ENCODE assay signal across 21 cellular contexts in the genomic region with DNA sequence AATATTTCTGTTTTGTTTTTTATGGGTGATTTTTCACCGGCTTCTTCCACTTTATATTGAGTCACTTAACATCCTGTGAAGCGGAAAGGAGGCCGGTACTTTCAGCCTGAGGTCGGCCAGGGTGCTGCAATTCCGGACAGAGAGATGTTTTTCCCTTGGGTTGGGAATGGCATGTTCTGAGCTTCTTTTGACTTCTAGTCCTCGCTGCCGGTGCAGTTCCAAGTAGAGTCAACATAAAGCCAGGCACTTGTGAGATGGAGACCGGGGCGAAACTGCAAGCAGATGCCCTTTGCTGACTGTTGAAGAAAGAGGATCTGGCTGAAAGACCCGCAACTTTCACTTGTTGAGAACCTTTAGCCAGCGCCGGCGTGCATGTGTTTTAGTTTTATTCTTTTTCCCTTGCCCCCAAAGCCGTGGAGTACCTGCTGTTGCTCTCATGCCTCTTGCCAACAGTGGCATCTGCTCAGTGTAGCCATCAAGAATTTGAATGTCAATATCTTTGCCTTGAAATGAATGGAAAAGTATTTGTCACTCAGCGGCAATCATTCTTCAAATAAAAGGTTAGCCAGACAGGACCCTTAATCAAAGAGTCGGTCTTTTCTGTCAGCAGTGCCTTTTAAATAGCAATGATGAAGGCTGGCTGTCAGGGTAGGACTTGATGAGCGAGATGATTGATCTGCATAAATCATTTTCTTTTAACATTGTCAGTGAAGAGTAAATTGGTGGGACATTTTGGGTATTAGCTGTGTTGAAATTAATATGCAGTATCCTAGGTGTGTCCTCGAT.
A peak's percentile ranks its signal among the peaks of the same experiment; 100 is the strongest.
DNase-seq lines count a peak whose midpoint lies in the region; ATAC-seq and TF ChIP-seq lines count a peak whose summit lies in the region.
"Had no signal": no experiment of that assay in that cellular context is flagged by ENCODE, and none has a peak within 500 bp of the region (broad histone marks: within the 10 kb centered on the region; RNA-seq: fewer than 3 reads in every experiment).

No MANE protein-coding gene starts in this region.

- no peaks in the 10 kb centered on the region for H3K9me3 Mint-ChIP-seq in central memory CD8-positive, alpha-beta T cell
- H3K9me3 Mint-ChIP-seq: activated CD4-positive, alpha-beta memory T cell treated with anti-CD3 and anti-CD28 coated beads for 36 hours; activated naive CD4-positive, alpha-beta T cell treated with anti-CD3 and anti-CD28 coated beads, Interleukin-2, amount 50 U/mL, for 24 hours; activated T-helper 17 cell treated with anti-CD3 and anti-CD28 coated beads, Interleukin-2, amount 50 U/mL, for 72 hours had no signal

- no peaks in the 10 kb centered on the region for H3K9me2 ChIP-seq in neural cell (ENCODE audit: insufficient read depth, low read length)

- peak overlapping the region; percentile 32 for H3K9ac ChIP-seq in neural cell (ENCODE audit: low read length)

- H3K4me3 Mint-ChIP-seq in central memory CD8-positive, alpha-beta T cell, result no peak overlapping the region
- H3K4me3 Mint-ChIP-seq: activated CD4-positive, alpha-beta memory T cell treated with anti-CD3 and anti-CD28 coated beads for 36 hours; activated naive CD4-positive, alpha-beta T cell treated with anti-CD3 and anti-CD28 coated beads, Interleukin-2, amount 50 U/mL, for 24 hours; activated T-helper 17 cell treated with anti-CD3 and anti-CD28 coated beads, Interleukin-2, amount 50 U/mL, for 72 hours had no signal

- peak overlapping the region; percentile 10 for H3K4me2 ChIP-seq in neural cell (ENCODE audit: low read length)
- H3K4me2 ChIP-seq: PC-9 had no signal

- DNase-seq in ACHN (peak; percentile 32), GM19238 (ENCODE audit: insufficient read length, low spot score) (no peak), RWPE1 (ENCODE audit: low spot score) (no peak)
- no peak for DNase-seq in central memory CD8-positive, alpha-beta T cell (ENCODE audit: low spot score in 2 of 2)
- DNase-seq: activated CD4-positive, alpha-beta memory T cell treated with anti-CD3 and anti-CD28 coated beads for 36 hours; activated CD8-positive, alpha-beta memory T cell treated with anti-CD3 and anti-CD28 coated beads, Interleukin-2, amount 50 U/mL, for 48 hours; anterior cingulate cortex; mesendoderm; MG63; NCI-H1436; NCI-H82; PC-9; retina; SIG-M5; SW 1271 had no signal

- no peaks in the 10 kb centered on the region for H3K27me3 ChIP-seq in neural cell (ENCODE audit: insufficient read depth, low read depth, low read length)
- H3K27me3 ChIP-seq: cardiac muscle cell, MG63 had no signal

- H3K27ac ChIP-seq in neural cell (ENCODE audit: low read length) (peak overlapping the region; percentile 76), RWPE1 (no peak overlapping the region)
- H3K27ac ChIP-seq: cardiac muscle cell, PC-9 had no signal

- TF ChIP-seq CTCF in neural cell (IDR thresholded peaks at IDR 0.05; ENCODE audit: poor library complexity, severe bottlenecking) (no peak), RWPE1 (conservative IDR thresholded peaks at IDR 0.05; ENCODE audit: low read depth) (no peak)

- peak overlapping the region; percentile 49 for H3K27ac Mint-ChIP-seq in central memory CD8-positive, alpha-beta T cell (ENCODE audit: low read depth)
- H3K27ac Mint-ChIP-seq: activated CD4-positive, alpha-beta memory T cell treated with anti-CD3 and anti-CD28 coated beads for 36 hours; activated naive CD4-positive, alpha-beta T cell treated with anti-CD3 and anti-CD28 coated beads, Interleukin-2, amount 50 U/mL, for 24 hours; activated T-helper 17 cell treated with anti-CD3 and anti-CD28 coated beads, Interleukin-2, amount 50 U/mL, for 72 hours had no signal

- H3K27me3 Mint-ChIP-seq in central memory CD8-positive, alpha-beta T cell, result peaks cover 40% of the 10 kb centered on the region

- TF ChIP-seq EP300 in neural cell (conservative IDR thresholded peaks at IDR 0.05; ENCODE audit: poor library complexity, severe bottlenecking), result peak; percentile 98

- POLR2A ChIA-PET in RWPE1 (lab: Yijun Ruan, JAX; ENCODE audit: low non-redundant PET), result no interaction called here

- ATAC-seq in HG02678 (IDR thresholded peaks at IDR 0.05; ENCODE audit: unreplicated experiment), result peak; percentile 65
- ATAC-seq in central memory CD8-positive, alpha-beta T cell (replicated peaks; ENCODE audit: extremely low read depth, poor library complexity, severe bottlenecking), result no peak
- no peak for ATAC-seq in GM21737 (IDR thresholded peaks at IDR 0.05; ENCODE audit: unreplicated experiment)
- ATAC-seq: activated T-helper 17 cell treated with anti-CD3 and anti-CD28 coated beads, Interleukin-2, amount 50 U/mL, for 72 hours had no signal

- no peaks in the 10 kb centered on the region for H3K79me2 ChIP-seq in neural cell (replicated peaks; ENCODE audit: insufficient read depth, low read length)

- CTCF ChIA-PET in RWPE1 (lab: Yijun Ruan, JAX), result no interaction called here

- H3K4me1 Mint-ChIP-seq in central memory CD8-positive, alpha-beta T cell, result no peaks in the 10 kb centered on the region
- H3K4me1 Mint-ChIP-seq: activated naive CD4-positive, alpha-beta T cell treated with anti-CD3 and anti-CD28 coated beads, Interleukin-2, amount 50 U/mL, for 24 hours; activated T-helper 17 cell treated with anti-CD3 and anti-CD28 coated beads, Interleukin-2, amount 50 U/mL, for 72 hours had no signal

- H2AFZ ChIP-seq in neural cell (ENCODE audit: low read depth, low read length), result no peak overlapping the region
- H2AFZ ChIP-seq: PC-9 had no signal

- in situ Hi-C loops in ACHN (cut with HindIII; ENCODE audit: low pct_ligation_motif_present, low pct_unique_long_range_greater_than_20kb, low sequenced_read_pairs), result no loop called here

- H3K36me3 Mint-ChIP-seq in central memory CD8-positive, alpha-beta T cell (ENCODE audit: insufficient read depth), result no peaks in the 10 kb centered on the region
- H3K36me3 Mint-ChIP-seq: activated CD4-positive, alpha-beta memory T cell treated with anti-CD3 and anti-CD28 coated beads for 36 hours; activated naive CD4-positive, alpha-beta T cell treated with anti-CD3 and anti-CD28 coated beads, Interleukin-2, amount 50 U/mL, for 24 hours had no signal

- H3K36me3 ChIP-seq in neural cell (ENCODE audit: insufficient read depth, low read length), result no peaks in the 10 kb centered on the region
- H3K36me3 ChIP-seq: cardiac muscle cell, MG63 had no signal

- peaks cover 5% of the 10 kb centered on the region for H3F3A ChIP-seq in neural cell (ENCODE audit: insufficient read depth, low read length, poor library complexity, severe bottlenecking)

- peak overlapping the region; percentile 25 for H3K4me3 ChIP-seq in neural cell (ENCODE audit: low read length)
- H3K4me3 ChIP-seq: cardiac muscle cell, MG63, PC-9 had no signal

- H4K20me1 ChIP-seq in neural cell (ENCODE audit: insufficient read depth), result no peaks in the 10 kb centered on the region

- H3K9me3 ChIP-seq in neural cell (ENCODE audit: low read length), result no peaks in the 10 kb centered on the region
- H3K9me3 ChIP-seq: MG63 had no signal

- TF ChIP-seq RAD21 in neural cell (conservative IDR thresholded peaks at IDR 0.05), result no peak

TF ChIP-seq in neural cell, 6 proteins besides CTCF, POLR2A, EP300 and RAD21:
- peak; percentile 66 for TF ChIP-seq POLR2AphosphoS5 (IDR thresholded peaks at IDR 0.05)
- no peak for TF ChIP-seq TAF1 (IDR thresholded peaks at IDR 0.05; ENCODE audit: low read depth)
- peak; percentile 59 for TF ChIP-seq REST (IDR thresholded peaks at IDR 0.05; ENCODE audit: borderline replicate concordance)
- peak; percentile 32 for TF ChIP-seq SMC3 (conservative IDR thresholded peaks at IDR 0.05; ENCODE audit: poor library complexity)
- no peak for TF ChIP-seq EZH2 (IDR thresholded peaks at IDR 0.05; ENCODE audit: borderline replicate concordance, insufficient read depth, low read length, poor library complexity, severe bottlenecking)
- TF ChIP-seq MXI1 (conservative IDR thresholded peaks at IDR 0.05; ENCODE audit: poor library complexity, severe bottlenecking), result no peak
TF ChIP-seq in neural cell: peak in this region for 3.
